1 cellular context compared by ENCODE assay signal in genomic region chr7:106036004-106036403, GRCh38.
TF ChIP-seq lines count a peak whose summit lies in the region.

No MANE protein-coding gene starts in this region.

TF ChIP-seq in K562, 482 proteins besides CTCF, POLR2A, EP300 and RAD21 (continued from another document):
- no peak for TF ChIP-seq SREBF1 (IDR thresholded peaks at IDR 0.05; ENCODE audit: borderline replicate concordance, low read depth, low read length)
- TF ChIP-seq ZBED1 (IDR thresholded peaks at IDR 0.05): no peak
- TF ChIP-seq TEAD1 (CRISPR knock-in tag; IDR thresholded peaks at IDR 0.05): no peak
- TF ChIP-seq ZNF511 (CRISPR knock-in tag; IDR thresholded peaks at IDR 0.05): no peak
- no peak for TF ChIP-seq ZC3H4 (CRISPR knock-in tag; IDR thresholded peaks at IDR 0.05; ENCODE audit: borderline replicate concordance)
- TF ChIP-seq ZBTB40 (IDR thresholded peaks at IDR 0.05): no peak
- TF ChIP-seq ZBTB40 (CRISPR knock-in tag; IDR thresholded peaks at IDR 0.05): no peak
- TF ChIP-seq HDGF (IDR thresholded peaks at IDR 0.05): no peak
